In the genomic region with DNA sequence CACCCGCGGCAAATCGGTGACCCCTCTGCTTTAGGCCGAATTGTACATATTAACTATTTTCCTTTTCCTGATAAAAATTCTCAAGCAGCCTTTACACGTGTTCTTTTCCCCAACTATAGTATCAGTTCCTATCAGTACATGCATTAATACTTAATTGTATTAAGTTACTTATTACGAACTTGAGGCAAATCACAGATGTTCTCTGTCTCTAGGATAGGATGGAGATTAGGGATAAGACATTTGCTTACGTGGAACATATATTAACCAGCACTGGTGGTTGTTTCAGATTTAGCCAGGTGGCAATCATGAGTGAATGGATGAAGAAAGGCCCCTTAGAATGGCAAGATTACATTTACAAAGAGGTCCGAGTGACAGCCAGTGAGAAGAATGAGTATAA, we compare ENCODE assay signal across 1 cellular context.
TF ChIP-seq lines count a peak whose summit lies in the region.

No MANE protein-coding gene starts in this region.

TF ChIP-seq in IMR-90, 13 proteins besides CTCF, POLR2A, EP300 and RAD21:
- TF ChIP-seq, protein P1, sequence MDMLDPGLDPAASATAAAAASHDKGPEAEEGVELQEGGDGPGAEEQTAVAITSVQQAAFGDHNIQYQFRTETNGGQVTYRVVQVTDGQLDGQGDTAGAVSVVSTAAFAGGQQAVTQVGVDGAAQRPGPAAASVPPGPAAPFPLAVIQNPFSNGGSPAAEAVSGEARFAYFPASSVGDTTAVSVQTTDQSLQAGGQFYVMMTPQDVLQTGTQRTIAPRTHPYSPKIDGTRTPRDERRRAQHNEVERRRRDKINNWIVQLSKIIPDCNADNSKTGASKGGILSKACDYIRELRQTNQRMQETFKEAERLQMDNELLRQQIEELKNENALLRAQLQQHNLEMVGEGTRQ (IDR thresholded peaks at IDR 0.05; ENCODE audit: low read depth, low read length): no peak
- no peak for TF ChIP-seq RCOR1 (IDR thresholded peaks at IDR 0.05; ENCODE audit: insufficient replicate concordance, low read length)
- no peak for TF ChIP-seq MAFK (IDR thresholded peaks at IDR 0.05; ENCODE audit: low read depth, low read length)
- TF ChIP-seq FOS (IDR thresholded peaks at IDR 0.05; ENCODE audit: low read depth, low read length): no peak
- no peak for TF ChIP-seq CHD1 (IDR thresholded peaks at IDR 0.05; ENCODE audit: low read depth, low read length)
- TF ChIP-seq CEBPB (IDR thresholded peaks at IDR 0.05; ENCODE audit: low read depth, low read length): no peak
- TF ChIP-seq RFX5 (IDR thresholded peaks at IDR 0.05; ENCODE audit: low read depth, low read length): no peak
- TF ChIP-seq MXI1 (IDR thresholded peaks at IDR 0.05; ENCODE audit: borderline replicate concordance, low read depth, low read length): no peak
- TF ChIP-seq BHLHE40 (IDR thresholded peaks at IDR 0.05; ENCODE audit: low read depth, low read length): no peak
- TF ChIP-seq, protein P2, sequence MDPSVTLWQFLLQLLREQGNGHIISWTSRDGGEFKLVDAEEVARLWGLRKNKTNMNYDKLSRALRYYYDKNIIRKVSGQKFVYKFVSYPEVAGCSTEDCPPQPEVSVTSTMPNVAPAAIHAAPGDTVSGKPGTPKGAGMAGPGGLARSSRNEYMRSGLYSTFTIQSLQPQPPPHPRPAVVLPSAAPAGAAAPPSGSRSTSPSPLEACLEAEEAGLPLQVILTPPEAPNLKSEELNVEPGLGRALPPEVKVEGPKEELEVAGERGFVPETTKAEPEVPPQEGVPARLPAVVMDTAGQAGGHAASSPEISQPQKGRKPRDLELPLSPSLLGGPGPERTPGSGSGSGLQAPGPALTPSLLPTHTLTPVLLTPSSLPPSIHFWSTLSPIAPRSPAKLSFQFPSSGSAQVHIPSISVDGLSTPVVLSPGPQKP (IDR thresholded peaks at IDR 0.05; ENCODE audit: borderline replicate concordance, low read depth, low read length): no peak
- TF ChIP-seq SMC3 (IDR thresholded peaks at IDR 0.05; ENCODE audit: low read depth, low read length): no peak
- no peak for TF ChIP-seq MAZ (IDR thresholded peaks at IDR 0.05; ENCODE audit: borderline replicate concordance, low read depth, low read length)
